21 cellular contexts compared by ENCODE assay signal in genomic region chr9:97987490-97987889, GRCh38. TPM values are rescaled to one million over a fixed set of nuclear protein-coding genes. Genes with fewer than 3 reads are reported as not detected.
DNase-seq lines count a peak whose midpoint lies in the region; ATAC-seq and TF ChIP-seq lines count a peak whose summit lies in the region.
"Had no signal": no experiment of that assay in that cellular context is flagged by ENCODE, and none has a peak within 500 bp of the region (broad histone marks: within the 10 kb centered on the region; RNA-seq: fewer than 3 reads in every experiment).

No MANE protein-coding gene starts in this region.

- no peak for TF ChIP-seq POLR2A in spleen (IDR thresholded peaks at IDR 0.05)

- CTCF ChIA-PET in activated CD4-positive, alpha-beta T cell treated with anti-CD3 and anti-CD28 coated beads, Interleukin-2, amount 10 ng/mL, durations not matched to agents 7 days and 5 days (lab: Charles Lee), result interaction anchor here (1.0 to 2.1 kb wide), 6 partner anchors 10 to 268 kb away, joined by 3 to 7 read pairs (median 4); partner anchors contain the start of gene TBC1D2

- 61 to 67% (median 66%) methylated on average over 5 of the region's 5 CpGs for WGBS in spleen, 5 donors

- no peaks in the 10 kb centered on the region for H3K9me3 ChIP-seq in T-helper 17 cell (ENCODE audit: control insufficient read depth, low read length, poor library complexity, severe bottlenecking)
- H3K9me3 ChIP-seq in spleen, result no peaks in the 10 kb centered on the region
- H3K9me3 ChIP-seq: adrenal gland, lower lobe of right lung, right atrium auricular region had no signal

- H3K27me3 Mint-ChIP-seq in activated CD4-positive, alpha-beta T cell treated with anti-CD3 and anti-CD28 coated beads, Interleukin-2, amount 10 ng/mL, durations not matched to agents 7 days and 5 days, result no peaks in the 10 kb centered on the region
- H3K27me3 Mint-ChIP-seq in T-helper 17 cell, result no peaks in the 10 kb centered on the region
- H3K27me3 Mint-ChIP-seq in nephron (ENCODE audit: low read depth), result no peaks in the 10 kb centered on the region

- peak overlapping the region; percentile 50 for H3K27ac Mint-ChIP-seq in activated CD4-positive, alpha-beta T cell treated with anti-CD3 and anti-CD28 coated beads, Interleukin-2, amount 10 ng/mL, durations not matched to agents 7 days and 5 days
- H3K27ac Mint-ChIP-seq in T-helper 17 cell (peak overlapping the region; percentile 79), nephron (no peak overlapping the region)
- H3K27ac Mint-ChIP-seq: neural progenitor cell had no signal

- H3K36me3 ChIP-seq in spleen, result no peaks in the 10 kb centered on the region
- H3K36me3 ChIP-seq: adrenal gland, lower lobe of right lung, neural progenitor cell, right atrium auricular region had no signal

- intact Hi-C loops in spleen (cut with DNase I; ENCODE audit: low total_unique reads), result loop anchor here (10.0 kb wide), 2 partner anchors 47 to 63 kb away; partner anchors contain the start of gene TRMO

- no peaks in the 10 kb centered on the region for H3K9me3 Mint-ChIP-seq in activated CD4-positive, alpha-beta T cell treated with anti-CD3 and anti-CD28 coated beads, Interleukin-2, amount 10 ng/mL, durations not matched to agents 7 days and 5 days
- H3K9me3 Mint-ChIP-seq in nephron, result no peaks in the 10 kb centered on the region
- H3K9me3 Mint-ChIP-seq: neural progenitor cell had no signal

- no peak overlapping the region for H3K4me3 ChIP-seq in spleen
- H3K4me3 ChIP-seq: adrenal gland, lower lobe of right lung, neural progenitor cell, right atrium auricular region had no signal

- H3K36me3 Mint-ChIP-seq in activated CD4-positive, alpha-beta T cell treated with anti-CD3 and anti-CD28 coated beads, Interleukin-2, amount 10 ng/mL, durations not matched to agents 7 days and 5 days (ENCODE audit: low read depth), result peaks cover 30% of the 10 kb centered on the region
- no peaks in the 10 kb centered on the region for H3K36me3 Mint-ChIP-seq in T-helper 17 cell (ENCODE audit: low read depth)
- no peaks in the 10 kb centered on the region for H3K36me3 Mint-ChIP-seq in nephron (ENCODE audit: low read depth)

- ATAC-seq in T-helper 17 cell (no peak), HG03457 (IDR thresholded peaks at IDR 0.05; ENCODE audit: unreplicated experiment) (no peak)
- ATAC-seq: lower lobe of right lung had no signal

- no peak overlapping the region for H3K27ac ChIP-seq in spleen
- H3K27ac ChIP-seq: adrenal gland, lower lobe of right lung, neural progenitor cell, right atrium auricular region had no signal

- DNase-seq in activated CD4-positive, alpha-beta T cell treated with anti-CD3 and anti-CD28 coated beads, Interleukin-2, amount 10 ng/mL, durations not matched to agents 7 days and 5 days, result no peak
- DNase-seq in activated CD4-positive, alpha-beta T cell treated with anti-CD3 and anti-CD28 coated beads for 1 hour, result no peak
- DNase-seq in GM20000 (ENCODE audit: low spot score) (peak; percentile 17), T-helper 17 cell (no peak), DMS153 (lab: John Stamatoyannopoulos, UW) (no peak), spleen (no peak)
- DNase-seq: ACHN; activated CD4-positive, alpha-beta T cell treated with anti-CD3 and anti-CD28 coated beads, Interleukin-2, amount 50 U/mL, for 4 hours; adrenal gland; cerebellar nuclear complex; HCEC 1CT; Kasumi-1; lower lobe of right lung; NCI-H187; NCI-H526; stimulated activated CD4-positive, alpha-beta T cell treated with anti-CD3 and anti-CD28 coated beads, Interleukin-4, amount 100 ng/mL, for 1 hour had no signal

- no peaks in the 10 kb centered on the region for H3K27me3 ChIP-seq in spleen (replicated peaks in 1 of 7)
- H3K27me3 ChIP-seq: adrenal gland, right atrium auricular region had no signal

- H3K4me3 Mint-ChIP-seq in activated CD4-positive, alpha-beta T cell treated with anti-CD3 and anti-CD28 coated beads, Interleukin-2, amount 10 ng/mL, durations not matched to agents 7 days and 5 days, result no peak overlapping the region
- H3K4me3 Mint-ChIP-seq in T-helper 17 cell, result no peak overlapping the region
- peak overlapping the region in 2 of 3 experiments; percentile 49 to 51 for H3K4me3 Mint-ChIP-seq in nephron
- H3K4me3 Mint-ChIP-seq: neural progenitor cell had no signal

- TF ChIP-seq CTCF in GM20000 (IDR thresholded peaks at IDR 0.05; ENCODE audit: extremely low read depth, missing control alignments), result no peak
- no peak for TF ChIP-seq CTCF in nephron (IDR thresholded peaks at IDR 0.05; ENCODE audit: unreplicated experiment in 3 of 3)
- no peak for TF ChIP-seq CTCF in spleen (IDR thresholded peaks at IDR 0.05 in 8 of 11, conservative IDR thresholded peaks at IDR 0.05 in 3 of 11)

- H3K4me1 ChIP-seq in spleen, result peaks cover 44 to 80% (median 77%) of the 10 kb centered on the region in 6 donors
- H3K4me1 ChIP-seq: neural progenitor cell had no signal

- POLR2A ChIA-PET in activated CD4-positive, alpha-beta T cell treated with anti-CD3 and anti-CD28 coated beads, Interleukin-2, amount 10 ng/mL, durations not matched to agents 7 days and 5 days (lab: Charles Lee), result no interaction called here

- H3K4me1 Mint-ChIP-seq in activated CD4-positive, alpha-beta T cell treated with anti-CD3 and anti-CD28 coated beads, Interleukin-2, amount 10 ng/mL, durations not matched to agents 7 days and 5 days, result peaks cover 64% of the 10 kb centered on the region
- peaks cover 55% of the 10 kb centered on the region for H3K4me1 Mint-ChIP-seq in T-helper 17 cell
- H3K4me1 Mint-ChIP-seq in nephron, result peaks cover 51% of the 10 kb centered on the region

RNA-seq across cellular contexts. Expression of gene ANP32B, which starts 4.3 kb away (rescaled TPM):
- 100 to 1,000 TPM; 358 to 453 TPM for total RNA-seq in activated CD4-positive, alpha-beta T cell treated with anti-CD3 and anti-CD28 coated beads, Interleukin-2, amount 10 ng/mL, durations not matched to agents 7 days and 5 days
- total RNA-seq in T-helper 17 cell, result 100 to 1,000 TPM; 143 to 158 TPM
- total RNA-seq in spleen, result 100 to 1,000 TPM in 3 of 7 donors, 10 to 100 TPM in 4; 39.1 to 120 (median 98.3) TPM
- 100 to 1,000 TPM; 115 to 156 (median 152) TPM for polyA plus RNA-seq in spleen

RNA-seq across cellular contexts. Expression of gene HEMGN, which starts 49.5 kb away (rescaled TPM):
- total RNA-seq in activated CD4-positive, alpha-beta T cell treated with anti-CD3 and anti-CD28 coated beads, Interleukin-2, amount 10 ng/mL, durations not matched to agents 7 days and 5 days, result 1 to 10 TPM; 2.2 to 2.9 TPM
- total RNA-seq in T-helper 17 cell (1 to 10 TPM; 1.3 to 9.0 TPM), spleen (10 to 100 TPM in 1 of 7 donors, 1 to 10 TPM in 5, under 1 TPM in 1; 0.76 to 26.6 (median 4.7) TPM)
- under 1 TPM; 0.13 to 0.64 (median 0.32) TPM for polyA plus RNA-seq in spleen
- total RNA-seq: fibroblast of villous mesenchyme had no signal
- polyA plus RNA-seq: adrenal gland had no signal

Comparison
In these comparisons a context has a peak if more than half of its experiments do, and no peak if none do; other contexts are left out.
1. H3K27ac Mint-ChIP-seq: peak in activated CD4-positive, alpha-beta T cell treated with anti-CD3 and anti-CD28 coated beads, Interleukin-2, amount 10 ng/mL, durations not matched to agents 7 days and 5 days (single experiment) and T-helper 17 cell (single experiment); none in nephron (0 of 3).
2. H3K4me3 Mint-ChIP-seq: peak in nephron (2 of 3); none in activated CD4-positive, alpha-beta T cell treated with anti-CD3 and anti-CD28 coated beads, Interleukin-2, amount 10 ng/mL, durations not matched to agents 7 days and 5 days (single experiment) and T-helper 17 cell (single experiment).